In genomic region chr19:1007399-1007745, GRCh38 we compare ENCODE assay signal across 1 cellular context.
TF ChIP-seq lines count a peak whose summit lies in the region.

No MANE protein-coding gene starts in this region.

TF ChIP-seq in HEK293, 187 proteins besides CTCF, POLR2A, EP300 and RAD21 (continued from another document):
- TF ChIP-seq, protein P1, sequence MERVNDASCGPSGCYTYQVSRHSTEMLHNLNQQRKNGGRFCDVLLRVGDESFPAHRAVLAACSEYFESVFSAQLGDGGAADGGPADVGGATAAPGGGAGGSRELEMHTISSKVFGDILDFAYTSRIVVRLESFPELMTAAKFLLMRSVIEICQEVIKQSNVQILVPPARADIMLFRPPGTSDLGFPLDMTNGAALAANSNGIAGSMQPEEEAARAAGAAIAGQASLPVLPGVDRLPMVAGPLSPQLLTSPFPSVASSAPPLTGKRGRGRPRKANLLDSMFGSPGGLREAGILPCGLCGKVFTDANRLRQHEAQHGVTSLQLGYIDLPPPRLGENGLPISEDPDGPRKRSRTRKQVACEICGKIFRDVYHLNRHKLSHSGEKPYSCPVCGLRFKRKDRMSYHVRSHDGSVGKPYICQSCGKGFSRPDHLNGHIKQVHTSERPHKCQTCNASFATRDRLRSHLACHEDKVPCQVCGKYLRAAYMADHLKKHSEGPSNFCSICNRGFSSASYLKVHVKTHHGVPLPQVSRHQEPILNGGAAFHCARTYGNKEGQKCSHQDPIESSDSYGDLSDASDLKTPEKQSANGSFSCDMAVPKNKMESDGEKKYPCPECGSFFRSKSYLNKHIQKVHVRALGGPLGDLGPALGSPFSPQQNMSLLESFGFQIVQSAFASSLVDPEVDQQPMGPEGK (tag by site-specific recombination; IDR thresholded peaks at IDR 0.05), result no peak
- TF ChIP-seq ZNF777 (tag by site-specific recombination; IDR thresholded peaks at IDR 0.05; ENCODE audit: borderline replicate concordance) (no peak), ZNF660 (tag by site-specific recombination; IDR thresholded peaks at IDR 0.05) (no peak), ZNF76 (tag by site-specific recombination; IDR thresholded peaks at IDR 0.05; ENCODE audit: borderline replicate concordance, low read depth) (no peak), PRDM4 (tag by site-specific recombination; IDR thresholded peaks at IDR 0.05) (no peak), ZNF366 (tag by site-specific recombination; conservative IDR thresholded peaks at IDR 0.05) (no peak), ZNF677 (tag by site-specific recombination; IDR thresholded peaks at IDR 0.05) (no peak), KLF9 (tag by site-specific recombination; IDR thresholded peaks at IDR 0.05; ENCODE audit: low read depth) (no peak), ZNF544 (tag by site-specific recombination; IDR thresholded peaks at IDR 0.05) (no peak), BCL6B (tag by site-specific recombination; IDR thresholded peaks at IDR 0.05) (no peak), YY1 (tag by site-specific recombination; IDR thresholded peaks at IDR 0.05) (no peak), ZBTB7A (tag by site-specific recombination; IDR thresholded peaks at IDR 0.05; ENCODE audit: low read depth) (peak; percentile 37; the same call in 1 of the 2 replicates), GLIS2 (tag by site-specific recombination; IDR thresholded peaks at IDR 0.05) (0 out of 2 replicates have a peak, but pooled peaks have one; percentile 20), ZNF621 (tag by site-specific recombination; IDR thresholded peaks at IDR 0.05) (no peak)
- TF ChIP-seq, protein P2, sequence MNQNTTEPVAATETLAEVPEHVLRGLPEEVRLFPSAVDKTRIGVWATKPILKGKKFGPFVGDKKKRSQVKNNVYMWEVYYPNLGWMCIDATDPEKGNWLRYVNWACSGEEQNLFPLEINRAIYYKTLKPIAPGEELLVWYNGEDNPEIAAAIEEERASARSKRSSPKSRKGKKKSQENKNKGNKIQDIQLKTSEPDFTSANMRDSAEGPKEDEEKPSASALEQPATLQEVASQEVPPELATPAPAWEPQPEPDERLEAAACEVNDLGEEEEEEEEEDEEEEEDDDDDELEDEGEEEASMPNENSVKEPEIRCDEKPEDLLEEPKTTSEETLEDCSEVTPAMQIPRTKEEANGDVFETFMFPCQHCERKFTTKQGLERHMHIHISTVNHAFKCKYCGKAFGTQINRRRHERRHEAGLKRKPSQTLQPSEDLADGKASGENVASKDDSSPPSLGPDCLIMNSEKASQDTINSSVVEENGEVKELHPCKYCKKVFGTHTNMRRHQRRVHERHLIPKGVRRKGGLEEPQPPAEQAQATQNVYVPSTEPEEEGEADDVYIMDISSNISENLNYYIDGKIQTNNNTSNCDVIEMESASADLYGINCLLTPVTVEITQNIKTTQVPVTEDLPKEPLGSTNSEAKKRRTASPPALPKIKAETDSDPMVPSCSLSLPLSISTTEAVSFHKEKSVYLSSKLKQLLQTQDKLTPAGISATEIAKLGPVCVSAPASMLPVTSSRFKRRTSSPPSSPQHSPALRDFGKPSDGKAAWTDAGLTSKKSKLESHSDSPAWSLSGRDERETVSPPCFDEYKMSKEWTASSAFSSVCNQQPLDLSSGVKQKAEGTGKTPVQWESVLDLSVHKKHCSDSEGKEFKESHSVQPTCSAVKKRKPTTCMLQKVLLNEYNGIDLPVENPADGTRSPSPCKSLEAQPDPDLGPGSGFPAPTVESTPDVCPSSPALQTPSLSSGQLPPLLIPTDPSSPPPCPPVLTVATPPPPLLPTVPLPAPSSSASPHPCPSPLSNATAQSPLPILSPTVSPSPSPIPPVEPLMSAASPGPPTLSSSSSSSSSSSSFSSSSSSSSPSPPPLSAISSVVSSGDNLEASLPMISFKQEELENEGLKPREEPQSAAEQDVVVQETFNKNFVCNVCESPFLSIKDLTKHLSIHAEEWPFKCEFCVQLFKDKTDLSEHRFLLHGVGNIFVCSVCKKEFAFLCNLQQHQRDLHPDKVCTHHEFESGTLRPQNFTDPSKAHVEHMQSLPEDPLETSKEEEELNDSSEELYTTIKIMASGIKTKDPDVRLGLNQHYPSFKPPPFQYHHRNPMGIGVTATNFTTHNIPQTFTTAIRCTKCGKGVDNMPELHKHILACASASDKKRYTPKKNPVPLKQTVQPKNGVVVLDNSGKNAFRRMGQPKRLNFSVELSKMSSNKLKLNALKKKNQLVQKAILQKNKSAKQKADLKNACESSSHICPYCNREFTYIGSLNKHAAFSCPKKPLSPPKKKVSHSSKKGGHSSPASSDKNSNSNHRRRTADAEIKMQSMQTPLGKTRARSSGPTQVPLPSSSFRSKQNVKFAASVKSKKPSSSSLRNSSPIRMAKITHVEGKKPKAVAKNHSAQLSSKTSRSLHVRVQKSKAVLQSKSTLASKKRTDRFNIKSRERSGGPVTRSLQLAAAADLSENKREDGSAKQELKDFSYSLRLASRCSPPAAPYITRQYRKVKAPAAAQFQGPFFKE (tag by site-specific recombination; IDR thresholded peaks at IDR 0.05; ENCODE audit: borderline replicate concordance), result no peak
